In genomic region chr17:82105882-82106696, GRCh38 we compare ENCODE assay signal across 8 cellular contexts. TPM values are rescaled to one million over a fixed set of nuclear protein-coding genes. Genes with fewer than 3 reads are reported as not detected.
DNase-seq lines count a peak whose midpoint lies in the region; ATAC-seq and TF ChIP-seq lines count a peak whose summit lies in the region.

No MANE protein-coding gene starts in this region.

- intact Hi-C loops in CD8-positive, alpha-beta T cell (cut with DNase I, micrococcal nuclease): loop anchor here (1.0 to 2.0 kb wide), 3 partner anchors 14 to 21 kb away; no protein-coding TSS in a partner anchor
- intact Hi-C loops in left cardiac atrium (cut with DNase I): no loop called here

- peak overlapping the region; percentile 96 for H3K27ac Mint-ChIP-seq in CD8-positive, alpha-beta T cell

- peaks cover 22% of the 10 kb centered on the region for H3K4me1 ChIP-seq in CD8-positive, alpha-beta T cell (ENCODE audit: insufficient read depth, low read length)
- H3K4me1 ChIP-seq in RWPE2 (ENCODE audit: insufficient read depth, poor library complexity, severe bottlenecking) (peaks cover 40% of the 10 kb centered on the region), skeletal muscle tissue (ENCODE audit: control insufficient read depth in 3 of 3, insufficient read depth in 3 of 3, low read length in 3 of 3) (peaks cover 43 to 48% (median 44%) of the 10 kb centered on the region in 3 donors)

- POLR2A ChIA-PET in CD8-positive, alpha-beta T cell (lab: Charles Lee): interaction anchor here (0.6 to 3.4 kb wide), 11 partner anchors 8 to 199 kb away, joined by 3 to 25 read pairs (median 4); partner anchors contain the start of genes CENPX, DCXR, FASN and LRRC45

- H3K9me3 ChIP-seq in CD8-positive, alpha-beta T cell (ENCODE audit: low read length): no peaks in the 10 kb centered on the region
- H3K9me3 ChIP-seq in RWPE2 (ENCODE audit: severe bottlenecking) (no peaks in the 10 kb centered on the region), skeletal muscle tissue (ENCODE audit: control insufficient read depth in 3 of 3, low read length in 3 of 3) (no peaks in the 10 kb centered on the region)

- peak in 6 of 7 experiments; percentile 38 to 80 (median 56) for DNase-seq in CD8-positive, alpha-beta T cell
- DNase-seq in HT-29 (ENCODE audit: low spot score): peak; percentile 95
- DNase-seq in RWPE2 (ENCODE audit: low spot score): no peak
- DNase-seq in activated effector memory CD4-positive, alpha-beta T cell treated with anti-CD3 and anti-CD28 coated beads, Interleukin-2, amount 50 U/mL, for 16 hours: peak; percentile 87
- DNase-seq in left cardiac atrium: no peak

- peaks cover 23% of the 10 kb centered on the region for H3K4me1 Mint-ChIP-seq in CD8-positive, alpha-beta T cell (ENCODE audit: low read depth)

- H3K27me3 Mint-ChIP-seq in CD8-positive, alpha-beta T cell (ENCODE audit: low read depth): no peaks in the 10 kb centered on the region

- no peaks in the 10 kb centered on the region for H3K9me3 Mint-ChIP-seq in CD8-positive, alpha-beta T cell

- peak; percentile 28 for TF ChIP-seq CTCF in CD8-positive, alpha-beta T cell (IDR thresholded peaks at IDR 0.05)
- TF ChIP-seq CTCF in RWPE2 (IDR thresholded peaks at IDR 0.05; ENCODE audit: poor library complexity, severe bottlenecking): peak; percentile 38

- H3K36me3 Mint-ChIP-seq in CD8-positive, alpha-beta T cell: peaks cover 10% of the 10 kb centered on the region

- ATAC-seq in CD8-positive, alpha-beta T cell: peak; percentile 65
- ATAC-seq in GM19328 (IDR thresholded peaks at IDR 0.05; ENCODE audit: unreplicated experiment) (peak; percentile 52), RWPE2 (ENCODE audit: low read depth) (peak; percentile 74), left cardiac atrium (peak; percentile 16 to 52), HG02970 (IDR thresholded peaks at IDR 0.05; ENCODE audit: low FRiP score, unreplicated experiment) (no peak)

- H3K27ac ChIP-seq in CD8-positive, alpha-beta T cell (ENCODE audit: low read depth, low read length): peak overlapping the region; percentile 65
- H3K27ac ChIP-seq in RWPE2 (ENCODE audit: poor library complexity, severe bottlenecking) (peak overlapping the region; percentile 68), skeletal muscle tissue (ENCODE audit: low read depth, low read length) (peak overlapping the region; percentile 70)

- no peaks in the 10 kb centered on the region for H3K27me3 ChIP-seq in CD8-positive, alpha-beta T cell (ENCODE audit: insufficient read depth, low read length)
- H3K27me3 ChIP-seq in RWPE2 (ENCODE audit: insufficient read depth, poor library complexity, severe bottlenecking) (no peaks in the 10 kb centered on the region), skeletal muscle tissue (ENCODE audit: control insufficient read depth in 3 of 3, insufficient read depth in 3 of 3, low read length in 3 of 3) (no peaks in the 10 kb centered on the region)

- H3K9ac ChIP-seq in skeletal muscle tissue (ENCODE audit: low read depth in 1 of 3, low read length in 3 of 3): peak overlapping the region; percentile 56 to 71 (median 66)

- CTCF ChIA-PET in CD8-positive, alpha-beta T cell (lab: Charles Lee): interaction anchor here (0.5 to 2.4 kb wide), 15 partner anchors 9 to 374 kb away, joined by 3 to 11 read pairs (median 4); partner anchors contain the start of gene RAC3

- peak overlapping the region; percentile 87 for H3K4me3 Mint-ChIP-seq in CD8-positive, alpha-beta T cell

- peak overlapping the region; percentile 59 for H3K4me3 ChIP-seq in CD8-positive, alpha-beta T cell (ENCODE audit: low read depth, low read length)
- peak overlapping the region; percentile 4 for H3K4me3 ChIP-seq in RWPE2 (ENCODE audit: severe bottlenecking)
- H3K4me3 ChIP-seq in skeletal muscle tissue (ENCODE audit: low read length in 3 of 3): peak overlapping the region; percentile 22 to 49 (median 46)

- peaks cover 6% of the 10 kb centered on the region for H3K36me3 ChIP-seq in CD8-positive, alpha-beta T cell (ENCODE audit: insufficient read depth, low read length)
- H3K36me3 ChIP-seq in RWPE2 (ENCODE audit: low read depth): no peaks in the 10 kb centered on the region
- H3K36me3 ChIP-seq in skeletal muscle tissue (ENCODE audit: control insufficient read depth in 3 of 3, insufficient read depth in 3 of 3, low read length in 3 of 3): no peaks in the 10 kb centered on the region

RNA-seq across cellular contexts. Expression of gene FASN, which starts 8.1 kb away (rescaled TPM):
- 100 to 1,000 TPM; 245 to 263 TPM for total RNA-seq in CD8-positive, alpha-beta T cell
- total RNA-seq in HT-29 (2014; rRNA removed; shearing (Covaris generic)): 477 and 592 TPM in 2 replicates
- 100 to 1,000 TPM; 220 to 646 TPM for total RNA-seq in left cardiac atrium
- total RNA-seq in skeletal muscle tissue: 26.1 TPM

RNA-seq across cellular contexts. Expression of gene DUS1L, which starts 40.5 kb away (rescaled TPM):
- total RNA-seq in CD8-positive, alpha-beta T cell: 100 to 1,000 TPM; 159 to 174 TPM
- total RNA-seq in HT-29 (2014; rRNA removed; shearing (Covaris generic)): 320 and 339 TPM in 2 replicates
- total RNA-seq in left cardiac atrium (10 to 100 TPM; 59.2 to 65.4 TPM), skeletal muscle tissue (24.5 TPM)

RNA-seq across cellular contexts. Expression of gene GPS1, which starts 54.4 kb away (rescaled TPM):
- 10 to 100 TPM; 72.0 to 72.8 TPM for total RNA-seq in CD8-positive, alpha-beta T cell
- 281 and 295 TPM in 2 replicates for total RNA-seq in HT-29 (2014; rRNA removed; shearing (Covaris generic))
- total RNA-seq in left cardiac atrium (10 to 100 TPM; 72.2 to 79.3 TPM), skeletal muscle tissue (64.7 TPM)

RNA-seq across cellular contexts. Expression of gene RFNG, which starts 54.5 kb away (rescaled TPM):
- total RNA-seq in CD8-positive, alpha-beta T cell: 10 to 100 TPM; 26.2 to 27.2 TPM
- 49.5 and 52.6 TPM in 2 replicates for total RNA-seq in HT-29 (2014; rRNA removed; shearing (Covaris generic))
- total RNA-seq in left cardiac atrium (10 to 100 TPM; 16.4 to 22.4 TPM), skeletal muscle tissue (16.7 TPM)

Comparison
In these comparisons a context has a peak if more than half of its experiments do, and no peak if none do; other contexts are left out.
1. DNase-seq: peak in CD8-positive, alpha-beta T cell (6 of 7), HT-29 (single experiment) and activated effector memory CD4-positive, alpha-beta T cell treated with anti-CD3 and anti-CD28 coated beads, Interleukin-2, amount 50 U/mL, for 16 hours (single experiment); none in RWPE2 (single experiment) and left cardiac atrium (single experiment).
2. H3K4me3 ChIP-seq: peak in every context shown above with its lines; median percentile 59 in CD8-positive, alpha-beta T cell; 46 in skeletal muscle tissue; 4 in RWPE2.
3. intact Hi-C loops: an anchor here in CD8-positive, alpha-beta T cell (1.0 to 2.0 kb wide); none called in left cardiac atrium.
4. Peak in every context shown above with its lines, with median percentiles within 50 percentile points of each other: H3K27ac ChIP-seq.